Comparison of ENCODE assay signal across 8 cellular contexts in the genomic region with DNA sequence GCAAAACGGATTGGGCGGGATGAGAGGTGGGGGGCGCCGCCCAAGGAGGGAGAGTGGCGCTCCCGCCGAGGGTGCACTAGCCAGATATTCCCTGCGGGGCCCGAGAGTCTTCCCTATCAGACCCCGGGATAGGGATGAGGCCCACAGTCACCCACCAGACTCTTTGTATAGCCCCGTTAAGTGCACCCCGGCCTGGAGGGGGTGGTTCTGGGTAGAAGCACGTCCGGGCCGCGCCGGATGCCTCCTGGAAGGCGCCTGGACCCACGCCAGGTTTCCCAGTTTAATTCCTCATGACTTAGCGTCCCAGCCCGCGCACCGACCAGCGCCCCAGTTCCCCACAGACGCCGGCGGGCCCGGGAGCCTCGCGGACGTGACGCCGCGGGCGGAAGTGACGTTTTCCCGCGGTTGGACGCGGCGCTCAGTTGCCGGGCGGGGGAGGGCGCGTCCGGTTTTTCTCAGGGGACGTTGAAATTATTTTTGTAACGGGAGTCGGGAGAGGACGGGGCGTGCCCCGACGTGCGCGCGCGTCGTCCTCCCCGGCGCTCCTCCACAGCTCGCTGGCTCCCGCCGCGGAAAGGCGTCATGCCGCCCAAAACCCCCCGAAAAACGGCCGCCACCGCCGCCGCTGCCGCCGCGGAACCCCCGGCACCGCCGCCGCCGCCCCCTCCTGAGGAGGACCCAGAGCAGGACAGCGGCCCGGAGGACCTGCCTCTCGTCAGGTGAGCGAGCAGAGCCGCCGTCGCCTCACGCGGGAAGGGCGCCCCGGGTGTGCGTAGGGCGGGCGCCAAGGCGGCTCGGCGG. TPM values are rescaled to one million over a fixed set of nuclear protein-coding genes. Genes with fewer than 3 reads are reported as not detected.
DNase-seq lines count a peak whose midpoint lies in the region; ATAC-seq and TF ChIP-seq lines count a peak whose summit lies in the region.

A gene (plus strand): TSS at position 421 of the 801 bp plus-strand sequence. CDS start 162 bp downstream, at position 583.

- ATAC-seq in HG02642 (IDR thresholded peaks at IDR 0.05; ENCODE audit: poor library complexity, unreplicated experiment): peak; percentile 89

- H3K4me1 ChIP-seq in adipocyte (ENCODE audit: control insufficient read depth, insufficient read depth, low read length) (peaks cover 18% of the 10 kb centered on the region), cardiac muscle cell (ENCODE audit: low read depth) (peaks cover 8% of the 10 kb centered on the region), parathyroid adenoma (no peaks in the 10 kb centered on the region), tibial artery (peaks cover 0 to 33% (median 14%) of the 10 kb centered on the region in 4 donors)

- no peaks in the 10 kb centered on the region for H3K9me3 ChIP-seq in adipocyte (ENCODE audit: control insufficient read depth, low read length)
- H3K9me3 ChIP-seq in cardiac muscle cell (ENCODE audit: low read depth): no peaks in the 10 kb centered on the region
- no peaks in the 10 kb centered on the region for H3K9me3 ChIP-seq in parathyroid adenoma (ENCODE audit: control insufficient read depth, low read length)
- H3K9me3 ChIP-seq in tibial artery: no peaks in the 10 kb centered on the region

- no peaks in the 10 kb centered on the region for H3K27me3 ChIP-seq in adipocyte (replicated peaks; ENCODE audit: control insufficient read depth, insufficient read depth, low read length)
- no peaks in the 10 kb centered on the region for H3K27me3 ChIP-seq in cardiac muscle cell
- H3K27me3 ChIP-seq in parathyroid adenoma (ENCODE audit: control insufficient read depth, insufficient read depth, low read length): no peaks in the 10 kb centered on the region
- H3K27me3 ChIP-seq in tibial artery: no peaks in the 10 kb centered on the region

- H3K9ac ChIP-seq in adipocyte (ENCODE audit: low read length): peak within 1 kb of the TSS; percentile 98
- H3K9ac ChIP-seq in parathyroid adenoma: peak within 1 kb of the TSS; percentile 87

- peak within 1 kb of the TSS; percentile 79 for H3K4me2 ChIP-seq in parathyroid adenoma (ENCODE audit: low read length)

- H2AFZ ChIP-seq in parathyroid adenoma: peak within 1 kb of the TSS; percentile 98

- intact Hi-C loops in tibial artery (cut with DNase I; ENCODE audit: low total_unique reads): loop anchor here (5.0 to 10.0 kb wide), 2 partner anchors 69 to 176 kb away; a partner anchor contains a TSS

- H3K27ac ChIP-seq in cardiac muscle cell: peak within 1 kb of the TSS; percentile 97
- H3K27ac ChIP-seq in parathyroid adenoma: peak within 1 kb of the TSS; percentile 87
- peak within 1 kb of the TSS; percentile 94 to 99 for H3K27ac ChIP-seq in tibial artery

- H3K79me2 ChIP-seq in parathyroid adenoma: peaks cover 3% of the 10 kb centered on the region

- H3K4me3 ChIP-seq in GM12864 (ENCODE audit: low read depth, low read length) (peak within 1 kb of the TSS; percentile 93), adipocyte (ENCODE audit: low read length) (peak within 1 kb of the TSS; percentile 96), cardiac muscle cell (peak within 1 kb of the TSS; percentile 97), parathyroid adenoma (ENCODE audit: low read depth, low read length) (peak within 1 kb of the TSS; percentile 69), tibial artery (peak within 1 kb of the TSS; percentile 85 to 94)

- H3K36me3 ChIP-seq in adipocyte (ENCODE audit: control insufficient read depth, insufficient read depth, low read length, severe bottlenecking) (peaks cover 3% of the 10 kb centered on the region), cardiac muscle cell (peaks cover 4% of the 10 kb centered on the region), parathyroid adenoma (ENCODE audit: control insufficient read depth, insufficient read depth, low read length) (no peaks in the 10 kb centered on the region), tibial artery (peaks cover 5 to 8% (median 5%) of the 10 kb centered on the region in 3 donors)

- TF ChIP-seq CTCF in GM12864 (IDR thresholded peaks at IDR 0.05; ENCODE audit: low read depth, low read length, missing control alignments): no peak
- no peak for TF ChIP-seq CTCF in cardiac muscle cell (IDR thresholded peaks at IDR 0.05; ENCODE audit: low read depth, low read length)
- no peak for TF ChIP-seq CTCF in parathyroid adenoma (IDR thresholded peaks at IDR 0.05)
- TF ChIP-seq CTCF in tibial artery (IDR thresholded peaks at IDR 0.05): peak in 1 of 2 experiments; percentile 4

- DNase-seq in GM12864 (ENCODE audit: low read depth) (peak; percentile 45), NCI-H1105 (lab: John Stamatoyannopoulos, UW) (peak; percentile 65), SW480 (ENCODE audit: low spot score) (peak; percentile 90), adipocyte (ENCODE audit: low read depth) (peak; percentile 97), cardiac muscle cell (ENCODE audit: low read depth in 1 of 2, low spot score in 1 of 2) (peak; percentile 94 to 96), tibial artery (peak; percentile 88 to 95)

RNA-seq across cellular contexts. Expression of the gene that starts here (rescaled TPM):
- total RNA-seq in cardiac muscle cell: 18.5 and 23.0 TPM in 2 replicates
- polyA plus RNA-seq in cardiac muscle cell: 23.6 and 33.9 TPM in 2 replicates

Comparison
In these comparisons a context has a peak if more than half of its experiments do, and no peak if none do; other contexts are left out.
1. Peak in every context shown above with its lines: DNase-seq, ATAC-seq, H3K4me3 ChIP-seq and H3K27ac ChIP-seq.
2. DNase-seq: peak in every context shown above with its lines; median percentile 97 in adipocyte; 95 in cardiac muscle cell; 92 in tibial artery; 90 in SW480; 65 in NCI-H1105; 45 in GM12864.